In genomic region chr13:49606747-49607648, GRCh38 we compare ENCODE assay signal across 8 cellular contexts. TPM values are rescaled to one million over a fixed set of nuclear protein-coding genes. Genes with fewer than 3 reads are reported as not detected.
A peak's percentile ranks its signal among the peaks of the same experiment; 100 is the strongest.
DNase-seq lines count a peak whose midpoint lies in the region; ATAC-seq and TF ChIP-seq lines count a peak whose summit lies in the region.

No MANE protein-coding gene starts in this region.

- no peak overlapping the region for H3K27ac ChIP-seq in CD4-positive, alpha-beta memory T cell (ENCODE audit: low read depth, low read length)
- H3K27ac ChIP-seq in HL-60 (replicated peaks) (no peak overlapping the region), dorsolateral prefrontal cortex (peak overlapping the region in 29 of 59 donors; percentile 4 to 80 (median 46))

- peaks cover 0 to 8% (median 6%) of the 10 kb centered on the region in 8 donors for H3K9me3 Mint-ChIP-seq in CD4-positive, alpha-beta memory T cell

- H3K27ac Mint-ChIP-seq in CD4-positive, alpha-beta memory T cell: peak overlapping the region in 6 of 7 donors; percentile 22 to 95 (median 72)

- no peaks in the 10 kb centered on the region for H3K27me3 ChIP-seq in CD4-positive, alpha-beta memory T cell (ENCODE audit: insufficient read depth, low read length)
- no peaks in the 10 kb centered on the region for H3K27me3 ChIP-seq in HL-60 (ENCODE audit: insufficient read depth, poor library complexity, severe bottlenecking)
- no peaks in the 10 kb centered on the region for H3K27me3 ChIP-seq in dorsolateral prefrontal cortex

- POLR2A ChIA-PET in CD4-positive, alpha-beta memory T cell (lab: Charles Lee; ENCODE audit: partially characterized antibody): interaction anchor here (0.5 to 2.3 kb wide), 6 partner anchors 93 to 401 kb away, joined by 3 to 8 read pairs (median 3); partner anchors contain the start of genes CAB39L, PHF11 and SETDB2

- no peaks in the 10 kb centered on the region for H3K9me3 ChIP-seq in CD4-positive, alpha-beta memory T cell (ENCODE audit: control insufficient read depth in 1 of 2, low read length in 2 of 2)

- H3K4me1 Mint-ChIP-seq in CD4-positive, alpha-beta memory T cell: peaks cover 2 to 5% (median 3%) of the 10 kb centered on the region in 4 donors

- peak; percentile 89 for TF ChIP-seq CTCF in HL-60 (IDR thresholded peaks at IDR 0.05; ENCODE audit: insufficient read depth, low read length)
- TF ChIP-seq CTCF in dorsolateral prefrontal cortex (IDR thresholded peaks at IDR 0.05 in 54 of 56, conservative IDR thresholded peaks at IDR 0.05 in 2 of 56; ENCODE audit: low read depth in 1 of 56, partially characterized antibody in 56 of 56): peak; percentile 65 to 96 (median 86)

- no peaks in the 10 kb centered on the region for H3K27me3 Mint-ChIP-seq in CD4-positive, alpha-beta memory T cell

- intact Hi-C loops in CD4-positive, alpha-beta memory T cell (cut with micrococcal nuclease): loop anchor here (1.0 to 5.0 kb wide), 7 partner anchors 110 to 367 kb away; partner anchors contain the start of gene KPNA3
- intact Hi-C loops in dorsolateral prefrontal cortex (cut with DNase I): loop anchor here (2.0 to 5.0 kb wide), 4 partner anchors 20 to 306 kb away; partner anchors contain the start of genes CAB39L (in 1 of the 2) and SETDB2 (in 1 of the 2)

- no peaks in the 10 kb centered on the region for H3K36me3 ChIP-seq in CD4-positive, alpha-beta memory T cell (ENCODE audit: insufficient read depth, low read length)

- ATAC-seq in GM19467 (IDR thresholded peaks at IDR 0.05; ENCODE audit: unreplicated experiment): peak; percentile 81

- peak overlapping the region; percentile 82 to 95 (median 89) for H3K4me3 Mint-ChIP-seq in CD4-positive, alpha-beta memory T cell

- H3K36me3 Mint-ChIP-seq in CD4-positive, alpha-beta memory T cell: peaks cover 3 to 8% of the 10 kb centered on the region in 2 donors

- H3K4me3 ChIP-seq in CD4-positive, alpha-beta memory T cell (ENCODE audit: low read length in 2 of 2): peak overlapping the region in 1 of 2 donors; percentile 13
- H3K4me3 ChIP-seq in HL-60 (replicated peaks; ENCODE audit: insufficient read depth, low read length): no peak overlapping the region; the same call in 1 of the 2 replicates
- H3K4me3 ChIP-seq in dorsolateral prefrontal cortex: peak overlapping the region in 58 of 59 donors; percentile 15 to 66 (median 48)

- peak; percentile 72 to 78 (median 77) for DNase-seq in CD4-positive, alpha-beta memory T cell
- DNase-seq in HL-60 (ENCODE audit: low read depth in 1 of 2, low spot score in 1 of 2) (peak; percentile 59 to 91), NCI-H82 treated with DMSO at 0.1 percent for 48 hours (lab: John Stamatoyannopoulos, UW; ENCODE audit: unreplicated experiment) (peak; percentile 86), dorsolateral prefrontal cortex (peak; percentile 79 to 96 (median 91)), medulla oblongata (ENCODE audit: extremely low spot score) (peak; percentile 97)
- peak; percentile 78 to 86 for DNase-seq in activated CD4-positive, alpha-beta T cell treated with anti-CD3 and anti-CD28 coated beads, Interleukin-2, amount 50 U/mL, for 48 hours
- DNase-seq in stimulated activated CD4-positive, alpha-beta T cell treated with anti-CD3 and anti-CD28 coated beads, TNF-alpha, amount 100 ng/mL, for 24 hours (ENCODE audit: low read depth in 3 of 3): peak; percentile 59 to 79 (median 70)

- no peaks in the 10 kb centered on the region for H3K4me1 ChIP-seq in CD4-positive, alpha-beta memory T cell (ENCODE audit: insufficient read depth, low read length)

- CTCF ChIA-PET in CD4-positive, alpha-beta memory T cell (lab: Charles Lee; ENCODE audit: partially characterized antibody): interaction anchor here (0.6 to 6.5 kb wide), 36 partner anchors 9 to 1462 kb away, joined by 3 to 81 read pairs (median 4); partner anchors contain the start of genes CAB39L, EBPL, PHF11 and RCBTB1

RNA-seq across cellular contexts. Expression of gene ARL11, which starts 21.3 kb away (rescaled TPM):
- under 1 TPM; 0.50 to 0.55 TPM for total RNA-seq in CD4-positive, alpha-beta memory T cell
- polyA plus RNA-seq in CD4-positive, alpha-beta memory T cell: under 1 TPM; 0.15 to 0.32 TPM
- 1 to 10 TPM in 4 of 120 experiments, under 1 TPM in 110, not detected in 6; 0.12 to 1.6 (median 0.38) TPM for total RNA-seq in dorsolateral prefrontal cortex

RNA-seq across cellular contexts. Expression of gene RCBTB1, which starts 21.6 kb away (rescaled TPM):
- 10 to 100 TPM; 20.7 to 21.3 TPM for total RNA-seq in CD4-positive, alpha-beta memory T cell
- 10 to 100 TPM; 11.2 to 14.0 TPM for polyA plus RNA-seq in CD4-positive, alpha-beta memory T cell
- 10 to 100 TPM; 22.3 to 65.9 (median 35.9) TPM for total RNA-seq in dorsolateral prefrontal cortex
